Comparison of ENCODE assay signal across 24 cellular contexts in the genomic region with DNA sequence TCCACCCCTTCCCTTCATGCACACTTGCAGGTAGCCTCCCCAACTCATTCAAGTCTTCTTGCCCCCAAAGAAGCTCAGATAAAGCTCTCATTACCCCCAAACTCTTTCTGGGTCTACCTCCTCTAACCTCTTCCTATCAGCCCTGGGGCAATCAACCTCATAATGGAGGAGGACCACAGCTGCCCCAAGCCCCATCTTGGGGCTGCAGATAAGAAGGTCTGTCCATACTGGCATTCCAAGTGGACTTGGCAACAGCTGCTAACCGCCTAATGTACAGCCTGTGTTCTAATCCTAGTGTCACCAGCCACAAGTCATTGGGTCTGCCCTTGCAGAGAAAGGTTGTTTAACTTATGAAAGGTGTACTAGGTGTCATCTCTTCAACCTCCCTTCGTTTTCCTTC.
"Had no signal": no experiment of that assay in that cellular context is flagged by ENCODE, and none has a peak within 500 bp of the region (broad histone marks: within the 10 kb centered on the region; RNA-seq: fewer than 3 reads in every experiment).

No MANE protein-coding gene starts in this region.

- ATAC-seq: naive thymus-derived CD8-positive, alpha-beta T cell; pancreas; right cardiac atrium; stimulated activated memory B cell treated with anti-CD40 and anti-IgM and Interleukin-4, amounts not matched to agents 10 μg/mL and 1 μg/mL and 100 μg/mL, for 72 hours; stimulated activated naive CD8-positive, alpha-beta T cell treated with anti-CD3 and anti-CD28 coated beads, Interleukin-15, amount 100 ng/mL, for 72 hours; upper lobe of right lung had no signal

- H3K36me3 Mint-ChIP-seq: naive thymus-derived CD8-positive, alpha-beta T cell; stimulated activated memory B cell treated with anti-CD40 and anti-IgM and Interleukin-4, amounts not matched to agents 10 μg/mL and 1 μg/mL and 100 μg/mL, for 72 hours had no signal

- H3K9me3 ChIP-seq: pancreas, prostate gland, sigmoid colon, tibial nerve, upper lobe of right lung had no signal

- H3K4me3 ChIP-seq: left ventricle myocardium inferior, lung, pancreas, prostate gland, sigmoid colon, tibial nerve, upper lobe of right lung had no signal

- H3K36me3 ChIP-seq: left ventricle myocardium inferior, pancreas, prostate gland, sigmoid colon, tibial nerve, upper lobe of right lung had no signal

- DNase-seq: islet precursor cell; left ventricle myocardium inferior; naive thymus-derived CD8-positive, alpha-beta T cell; nucleus accumbens; pancreas; posterior cingulate gyrus; retina; right cardiac atrium; sigmoid colon; small intestine; stimulated activated CD4-positive, alpha-beta T cell treated with anti-CD3 and anti-CD28 coated beads, Interleukin-1b, Interleukin-23, amount 100 ng/mL, for 48 hours; stimulated activated CD4-positive, alpha-beta T cell treated with anti-CD3 and anti-CD28 coated beads, Interleukin-2, amount 100 ng/mL, for 48 hours; stimulated activated CD4-positive, alpha-beta T cell treated with anti-CD3 and anti-CD28 coated beads, Interleukin-4, amount 100 ng/mL, for 4 hours; stimulated activated CD8-positive, alpha-beta memory T cell treated with anti-CD3 and anti-CD28 coated beads, Interleukin-4, amount 100 ng/mL, for 48 hours; stimulated activated naive CD4-positive, alpha-beta T cell treated with Interleukin-2 at 50 U/mL for 16 hours; stimulated activated naive CD8-positive, alpha-beta T cell treated with anti-CD3 and anti-CD28 coated beads, Interleukin-15, amount 100 ng/mL, for 72 hours; substantia nigra; upper lobe of right lung had no signal

- H3K4me1 Mint-ChIP-seq: naive thymus-derived CD8-positive, alpha-beta T cell; stimulated activated memory B cell treated with anti-CD40 and anti-IgM and Interleukin-4, amounts not matched to agents 10 μg/mL and 1 μg/mL and 100 μg/mL, for 72 hours; stimulated activated naive CD8-positive, alpha-beta T cell treated with anti-CD3 and anti-CD28 coated beads, Interleukin-15, amount 100 ng/mL, for 72 hours had no signal

- H3K4me1 ChIP-seq: prostate gland, tibial nerve had no signal

- H3K4me3 Mint-ChIP-seq: naive thymus-derived CD8-positive, alpha-beta T cell; nephron; neural crest cell; stimulated activated memory B cell treated with anti-CD40 and anti-IgM and Interleukin-4, amounts not matched to agents 10 μg/mL and 1 μg/mL and 100 μg/mL, for 72 hours; stimulated activated naive CD8-positive, alpha-beta T cell treated with anti-CD3 and anti-CD28 coated beads, Interleukin-15, amount 100 ng/mL, for 72 hours had no signal

- H3K27ac ChIP-seq: left ventricle myocardium inferior, pancreas, prostate gland, sigmoid colon, tibial nerve, upper lobe of right lung had no signal

- H3K27me3 ChIP-seq: pancreas, sigmoid colon, tibial nerve, upper lobe of right lung had no signal

- H3K27ac Mint-ChIP-seq: naive thymus-derived CD8-positive, alpha-beta T cell; nephron; stimulated activated memory B cell treated with anti-CD40 and anti-IgM and Interleukin-4, amounts not matched to agents 10 μg/mL and 1 μg/mL and 100 μg/mL, for 72 hours had no signal
